Comparison of ENCODE assay signal across 2 cellular contexts in genomic region chr14:23353433-23353780, GRCh38.
TF ChIP-seq lines count a peak whose summit lies in the region.

No MANE protein-coding gene starts in this region.

TF ChIP-seq in IMR-90, 13 proteins besides CTCF, POLR2A, EP300 and RAD21:
- no peak for TF ChIP-seq BHLHE40 (IDR thresholded peaks at IDR 0.05; ENCODE audit: low read depth, low read length)
- 0 out of 2 replicates have a peak, but pooled peaks have one; percentile 13 for TF ChIP-seq CEBPB (IDR thresholded peaks at IDR 0.05; ENCODE audit: low read depth, low read length)
- TF ChIP-seq MXI1 (IDR thresholded peaks at IDR 0.05; ENCODE audit: borderline replicate concordance, low read depth, low read length), result no peak
- TF ChIP-seq MAZ (IDR thresholded peaks at IDR 0.05; ENCODE audit: borderline replicate concordance, low read depth, low read length), result no peak
- no peak for TF ChIP-seq NFE2L2 (IDR thresholded peaks at IDR 0.05; ENCODE audit: low read depth, low read length)
- no peak for TF ChIP-seq FOS (IDR thresholded peaks at IDR 0.05; ENCODE audit: low read depth, low read length)
- no peak for TF ChIP-seq CHD1 (IDR thresholded peaks at IDR 0.05; ENCODE audit: low read depth, low read length)
- TF ChIP-seq RFX5 (IDR thresholded peaks at IDR 0.05; ENCODE audit: low read depth, low read length), result no peak
- TF ChIP-seq SMC3 (IDR thresholded peaks at IDR 0.05; ENCODE audit: low read depth, low read length), result no peak

TF ChIP-seq in H1, 55 proteins besides CTCF, POLR2A, EP300 and RAD21:
- TF ChIP-seq RFX5 (IDR thresholded peaks at IDR 0.05; ENCODE audit: borderline replicate concordance, low read depth, low read length) (no peak), ATF2 (IDR thresholded peaks at IDR 0.05; ENCODE audit: low read length) (no peak), CEBPB (IDR thresholded peaks at IDR 0.05; ENCODE audit: low read depth, low read length) (no peak), SAP30 (IDR thresholded peaks at IDR 0.05; ENCODE audit: insufficient read depth, insufficient replicate concordance, low read length) (no peak), KDM5A (IDR thresholded peaks at IDR 0.05; ENCODE audit: low read length) (no peak), GTF2F1 (IDR thresholded peaks at IDR 0.05; ENCODE audit: borderline replicate concordance, low read depth, low read length) (no peak), RBBP5 (IDR thresholded peaks at IDR 0.05; ENCODE audit: borderline replicate concordance, low read depth, low read length) (no peak), CTBP2 (IDR thresholded peaks at IDR 0.05; ENCODE audit: borderline replicate concordance, insufficient read depth, insufficient read length, low read length) (no peak), HDAC6 (IDR thresholded peaks at IDR 0.05; ENCODE audit: low read depth, low read length) (no peak), CHD2 (IDR thresholded peaks at IDR 0.05; ENCODE audit: low read length) (no peak)
- TF ChIP-seq, protein P1, sequence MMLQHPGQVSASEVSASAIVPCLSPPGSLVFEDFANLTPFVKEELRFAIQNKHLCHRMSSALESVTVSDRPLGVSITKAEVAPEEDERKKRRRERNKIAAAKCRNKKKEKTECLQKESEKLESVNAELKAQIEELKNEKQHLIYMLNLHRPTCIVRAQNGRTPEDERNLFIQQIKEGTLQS (IDR thresholded peaks at IDR 0.05; ENCODE audit: insufficient read depth, low read depth, low read length), result no peak
